Comparison of ENCODE assay signal across 8 cellular contexts in genomic region chr22:45319319-45319675, GRCh38.
DNase-seq lines count a peak whose midpoint lies in the region; ATAC-seq lines count a peak whose summit lies in the region.

No MANE protein-coding gene starts in this region.

- H3K4me1 ChIP-seq in muscle layer of duodenum (ENCODE audit: control insufficient read depth in 1 of 2, insufficient read depth in 2 of 2, low read length in 2 of 2) = peaks cover 11 to 18% of the 10 kb centered on the region in 2 donors

- no peaks in the 10 kb centered on the region for H3K27me3 Mint-ChIP-seq in stimulated activated naive CD8-positive, alpha-beta T cell treated with anti-CD3 and anti-CD28 coated beads, Interleukin-15, Interleukin-2, amounts not matched to agents 100 ng/mL and 50 ng/mL, for 24 hours
- H3K27me3 Mint-ChIP-seq in central memory CD8-positive, alpha-beta T cell = no peaks in the 10 kb centered on the region

- no peak overlapping the region for H3K4me3 ChIP-seq in muscle layer of duodenum (ENCODE audit: low read depth in 1 of 2, low read length in 2 of 2)

- DNase-seq in stimulated activated naive CD8-positive, alpha-beta T cell treated with anti-CD3 and anti-CD28 coated beads, Interleukin-15, Interleukin-2, amounts not matched to agents 100 U/mL and 50 U/mL, for 24 hours = no peak
- no peak for DNase-seq in central memory CD8-positive, alpha-beta T cell (ENCODE audit: low spot score in 2 of 2)
- DNase-seq in hippocampal formation (lab: John Stamatoyannopoulos, UW) = no peak
- DNase-seq in superior temporal gyrus (ENCODE audit: extremely low spot score) = no peak
- no peak for DNase-seq in DMS153 treated with DMSO at 0.1 percent for 48 hours (lab: John Stamatoyannopoulos, UW; ENCODE audit: unreplicated experiment)

- no peaks in the 10 kb centered on the region for H3K9me3 ChIP-seq in muscle layer of duodenum (ENCODE audit: control insufficient read depth in 1 of 2, low read length in 2 of 2)

- H3K4me3 Mint-ChIP-seq in stimulated activated naive CD8-positive, alpha-beta T cell treated with anti-CD3 and anti-CD28 coated beads, Interleukin-15, Interleukin-2, amounts not matched to agents 100 ng/mL and 50 ng/mL, for 24 hours = peak overlapping the region; percentile 82
- peak overlapping the region; percentile 80 for H3K4me3 Mint-ChIP-seq in central memory CD8-positive, alpha-beta T cell

- no peaks in the 10 kb centered on the region for H3K27me3 ChIP-seq in muscle layer of duodenum (ENCODE audit: low read depth, low read length)

- H3K9me3 Mint-ChIP-seq in stimulated activated naive CD8-positive, alpha-beta T cell treated with anti-CD3 and anti-CD28 coated beads, Interleukin-15, Interleukin-2, amounts not matched to agents 100 ng/mL and 50 ng/mL, for 24 hours = no peaks in the 10 kb centered on the region
- no peaks in the 10 kb centered on the region for H3K9me3 Mint-ChIP-seq in central memory CD8-positive, alpha-beta T cell

- ATAC-seq in stimulated activated naive CD8-positive, alpha-beta T cell treated with anti-CD3 and anti-CD28 coated beads, Interleukin-15, Interleukin-2, amounts not matched to agents 100 U/mL and 50 U/mL, for 24 hours = no peak
- ATAC-seq in central memory CD8-positive, alpha-beta T cell (replicated peaks; ENCODE audit: extremely low read depth, poor library complexity, severe bottlenecking) = no peak
- no peak for ATAC-seq in GM19463 (IDR thresholded peaks at IDR 0.05; ENCODE audit: unreplicated experiment)

- peaks cover 18 to 20% of the 10 kb centered on the region in 2 donors for H3K36me3 ChIP-seq in muscle layer of duodenum (ENCODE audit: control insufficient read depth in 1 of 2, insufficient read depth in 2 of 2, low read length in 2 of 2)

- peak overlapping the region; percentile 96 for H3K27ac Mint-ChIP-seq in stimulated activated naive CD8-positive, alpha-beta T cell treated with anti-CD3 and anti-CD28 coated beads, Interleukin-15, Interleukin-2, amounts not matched to agents 100 ng/mL and 50 ng/mL, for 24 hours
- peak overlapping the region; percentile 100 for H3K27ac Mint-ChIP-seq in central memory CD8-positive, alpha-beta T cell (ENCODE audit: low read depth)

- peak overlapping the region; percentile 67 for H3K27ac ChIP-seq in muscle layer of duodenum (ENCODE audit: low read length)

- H3K36me3 Mint-ChIP-seq in stimulated activated naive CD8-positive, alpha-beta T cell treated with anti-CD3 and anti-CD28 coated beads, Interleukin-15, Interleukin-2, amounts not matched to agents 100 ng/mL and 50 ng/mL, for 24 hours (ENCODE audit: low read depth) = peaks cover 23% of the 10 kb centered on the region
- H3K36me3 Mint-ChIP-seq in central memory CD8-positive, alpha-beta T cell (ENCODE audit: insufficient read depth) = peaks cover 45% of the 10 kb centered on the region

- H3K4me1 Mint-ChIP-seq in stimulated activated naive CD8-positive, alpha-beta T cell treated with anti-CD3 and anti-CD28 coated beads, Interleukin-15, Interleukin-2, amounts not matched to agents 100 ng/mL and 50 ng/mL, for 24 hours (ENCODE audit: low read depth) = peaks cover 63% of the 10 kb centered on the region
- peaks cover 44% of the 10 kb centered on the region for H3K4me1 Mint-ChIP-seq in central memory CD8-positive, alpha-beta T cell
